In genomic region chr19:3125900-3126524, GRCh38 we compare ENCODE assay signal across 1 cellular context.
TF ChIP-seq lines count a peak whose summit lies in the region.

No MANE protein-coding gene starts in this region.

TF ChIP-seq in neural cell, 6 proteins besides CTCF, POLR2A, EP300 and RAD21 (continued from another document):
- TF ChIP-seq REST (IDR thresholded peaks at IDR 0.05; ENCODE audit: borderline replicate concordance) (no peak), TAF1 (IDR thresholded peaks at IDR 0.05; ENCODE audit: low read depth) (no peak)
TF ChIP-seq in neural cell: peak in this region for 0.
